Comparison of ENCODE assay signal across 9 cellular contexts in genomic region chr6:14734052-14734415, GRCh38.
A peak's percentile ranks its signal among the peaks of the same experiment; 100 is the strongest.
DNase-seq lines count a peak whose midpoint lies in the region; ATAC-seq and TF ChIP-seq lines count a peak whose summit lies in the region.
"Had no signal": no experiment of that assay in that cellular context is flagged by ENCODE, and none has a peak within 500 bp of the region (broad histone marks: within the 10 kb centered on the region; RNA-seq: fewer than 3 reads in every experiment).

No MANE protein-coding gene starts in this region.

- H3K4me1 ChIP-seq in IMR-90 (ENCODE audit: control insufficient read depth, insufficient read depth, low read length) (peaks cover 18% of the 10 kb centered on the region), tibial nerve (peaks cover 0 to 10% (median 4%) of the 10 kb centered on the region in 4 donors)
- H3K4me1 ChIP-seq: thyroid gland had no signal

- H3K27me3 ChIP-seq in IMR-90 (ENCODE audit: control insufficient read depth, insufficient read depth, low read length) (no peaks in the 10 kb centered on the region), tibial nerve (no peaks in the 10 kb centered on the region)
- H3K27me3 ChIP-seq: thyroid gland had no signal

- H3K9me1 ChIP-seq in IMR-90 (ENCODE audit: insufficient read depth, low read length): peaks cover 16% of the 10 kb centered on the region

- peak overlapping the region; percentile 87 for H2BK15ac ChIP-seq in IMR-90 (ENCODE audit: low read depth, low read length)

- peak overlapping the region; percentile 89 for H2BK20ac ChIP-seq in IMR-90 (ENCODE audit: low read depth, low read length)

- ATAC-seq in IMR-90 (ENCODE audit: low read depth): no peak
- ATAC-seq in activated naive CD8-positive, alpha-beta T cell treated with anti-CD3 and anti-CD28 coated beads, Interleukin-2, amount 50 U/mL, for 24 hours: no peak
- no peak for ATAC-seq in natural killer cell

- no peak overlapping the region for H3K27ac ChIP-seq in IMR-90 (ENCODE audit: insufficient read depth, low read length)
- H3K27ac ChIP-seq in tibial nerve: peak overlapping the region in 1 of 4 donors; percentile 29
- H3K27ac ChIP-seq: thyroid gland had no signal

- POLR2A ChIA-PET in IMR-90 (lab: Charles Lee; ENCODE audit: unreplicated experiment): interaction anchor here (0.6 kb wide), 1 partner anchor 72 kb away, joined by 3 read pairs; no protein-coding TSS in a partner anchor

- H2AFZ ChIP-seq in IMR-90 (replicated peaks; ENCODE audit: low read length, poor library complexity): no peak overlapping the region

- in situ Hi-C loops in IMR-90 (cut with MboI; ENCODE audit: low sequenced_read_pairs): no loop called here

- H3K4me3 Mint-ChIP-seq in activated naive CD8-positive, alpha-beta T cell treated with anti-CD3 and anti-CD28 coated beads, Interleukin-2, amount 50 U/mL, for 24 hours: peak overlapping the region; percentile 66
- peak overlapping the region; percentile 80 for H3K4me3 Mint-ChIP-seq in natural killer cell
- no peak overlapping the region for H3K4me3 Mint-ChIP-seq in nephron progenitor cell

- TF ChIP-seq CTCF in IMR-90 (conservative IDR thresholded peaks at IDR 0.05; ENCODE audit: low read depth, low read length): no peak
- TF ChIP-seq CTCF in natural killer cell (IDR thresholded peaks at IDR 0.05): no peak
- TF ChIP-seq CTCF in nephron progenitor cell (IDR thresholded peaks at IDR 0.05): no peak
- TF ChIP-seq CTCF in tibial nerve (IDR thresholded peaks at IDR 0.05): no peak

- DNase-seq in CD1c-positive myeloid dendritic cell (ENCODE audit: extremely low spot score): peak; percentile 9
- DNase-seq in IMR-90: no peak
- no peak for DNase-seq in activated naive CD8-positive, alpha-beta T cell treated with anti-CD3 and anti-CD28 coated beads, Interleukin-2, amount 50 U/mL, for 24 hours
- DNase-seq in natural killer cell: no peak
- no peak for DNase-seq in nephron progenitor cell
- no peak for DNase-seq in NCI-H2171 treated with DMSO at 0.1 percent for 48 hours (lab: John Stamatoyannopoulos, UW)
- no peak for DNase-seq in effector CD8-positive, alpha-beta T cell (lab: John Stamatoyannopoulos, UW)
- no peak for DNase-seq in tibial nerve (ENCODE audit: low spot score in 2 of 2)
- DNase-seq: thyroid gland had no signal

- H4K8ac ChIP-seq in IMR-90 (ENCODE audit: low read depth in 2 of 2, low read length in 2 of 2): peak overlapping the region; percentile 11 to 74; a peak in 3 of 4 replicates

- H4K91ac ChIP-seq in IMR-90 (ENCODE audit: insufficient read depth, low read depth, low read length): peak overlapping the region; percentile 61

- H3K23ac ChIP-seq in IMR-90 (ENCODE audit: low read depth, low read length): peak overlapping the region; percentile 1; the same call in 1 of the 2 replicates

- CTCF ChIA-PET in IMR-90 (lab: Yijun Ruan, JAX): no interaction called here

- H3K4me1 Mint-ChIP-seq in activated naive CD8-positive, alpha-beta T cell treated with anti-CD3 and anti-CD28 coated beads, Interleukin-2, amount 50 U/mL, for 24 hours: peaks cover 99% of the 10 kb centered on the region
- H3K4me1 Mint-ChIP-seq in natural killer cell: peaks cover 74 to 75% of the 10 kb centered on the region in 2 donors
- H3K4me1 Mint-ChIP-seq in nephron progenitor cell: peaks cover 55% of the 10 kb centered on the region

- no peak for TF ChIP-seq RAD21 in IMR-90 (IDR thresholded peaks at IDR 0.05; ENCODE audit: low read length)

- peak overlapping the region; percentile 74 for H2AK5ac ChIP-seq in IMR-90 (ENCODE audit: low read depth, low read length)

- H3K9me3 ChIP-seq in IMR-90 (ENCODE audit: control insufficient read depth, insufficient read depth, low read length): no peaks in the 10 kb centered on the region
- no peaks in the 10 kb centered on the region for H3K9me3 ChIP-seq in tibial nerve
- H3K9me3 ChIP-seq: thyroid gland had no signal

- H2BK120ac ChIP-seq in IMR-90 (ENCODE audit: low read depth, low read length): peak overlapping the region; percentile 78

- no peak overlapping the region for H3K4me2 ChIP-seq in IMR-90 (ENCODE audit: low read depth, low read length)

- H3K14ac ChIP-seq in IMR-90 (replicated peaks; ENCODE audit: low read depth, low read length): peak overlapping the region; percentile 84

- H2BK5ac ChIP-seq in IMR-90 (ENCODE audit: low read depth, low read length, poor library complexity, severe bottlenecking): peak overlapping the region; percentile 70

- H2AK9ac ChIP-seq in IMR-90 (replicated peaks; ENCODE audit: low read depth, low read length, poor library complexity): peak overlapping the region; percentile 20

- TF ChIP-seq POLR2A in IMR-90 (IDR thresholded peaks at IDR 0.05; ENCODE audit: low read depth, low read length): no peak
- no peak for TF ChIP-seq POLR2A in tibial nerve (IDR thresholded peaks at IDR 0.05)

- no peak for TF ChIP-seq EP300 in tibial nerve (IDR thresholded peaks at IDR 0.05)

- H3K9ac ChIP-seq in IMR-90 (ENCODE audit: low read depth, low read length): no peak overlapping the region

- H3K18ac ChIP-seq in IMR-90 (ENCODE audit: low read depth, low read length): peak overlapping the region; percentile 6; the same call in 1 of the 2 replicates

- H3K4me3 ChIP-seq in IMR-90 (ENCODE audit: insufficient read depth, low read depth, low read length): no peak overlapping the region
- no peak overlapping the region for H3K4me3 ChIP-seq in tibial nerve
- H3K4me3 ChIP-seq: thyroid gland had no signal

- intact Hi-C loops in IMR-90 (cut with micrococcal nuclease): no loop called here
- intact Hi-C loops in natural killer cell (cut with micrococcal nuclease): loop anchor here (2.0 to 5.0 kb wide), 2 partner anchors 73 to 123 kb away; no protein-coding TSS in a partner anchor

- WGBS in IMR-90 (ENCODE audit: extremely low coverage in 2 of 2, insufficient read length in 1 of 2), 2 experiments: 100% methylated on average over 1 of the region's 2 CpGs; no CpG with 5 or more reads in 1 of the 2 experiments
- WGBS in tibial nerve, 2 donors: 97 to 98% methylated on average over 2 of the region's 2 CpGs

- peak overlapping the region; percentile 97 for H3K27ac Mint-ChIP-seq in activated naive CD8-positive, alpha-beta T cell treated with anti-CD3 and anti-CD28 coated beads, Interleukin-2, amount 50 U/mL, for 24 hours
- H3K27ac Mint-ChIP-seq in natural killer cell (peak overlapping the region; percentile 79 to 91), nephron progenitor cell (no peak overlapping the region)

- no peaks in the 10 kb centered on the region for H3K27me3 Mint-ChIP-seq in activated naive CD8-positive, alpha-beta T cell treated with anti-CD3 and anti-CD28 coated beads, Interleukin-2, amount 50 U/mL, for 24 hours
- H3K27me3 Mint-ChIP-seq in natural killer cell (ENCODE audit: low read depth in 2 of 2) (no peaks in the 10 kb centered on the region), nephron progenitor cell (ENCODE audit: low read depth, poor library complexity) (peaks cover 21% of the 10 kb centered on the region)

- H3K36me3 Mint-ChIP-seq in activated naive CD8-positive, alpha-beta T cell treated with anti-CD3 and anti-CD28 coated beads, Interleukin-2, amount 50 U/mL, for 24 hours (ENCODE audit: low read depth): peaks cover 19% of the 10 kb centered on the region
- H3K36me3 Mint-ChIP-seq in natural killer cell (peaks cover 14% of the 10 kb centered on the region), nephron progenitor cell (ENCODE audit: low read depth) (no peaks in the 10 kb centered on the region)

- no TSS peak for BruUV-seq in IMR-90 (replicated peaks; lab: Mats Ljungman, UMichigan)

- H3K56ac ChIP-seq in IMR-90 (ENCODE audit: extremely low read depth, insufficient read depth, low read length): no peak overlapping the region; the same call in 1 of the 2 replicates

- dilution Hi-C loops in IMR-90 (cut with HindIII; ENCODE audit: low sequenced_read_pairs, unreplicated experiment): no loop called here

- no peaks in the 10 kb centered on the region for H4K20me1 ChIP-seq in IMR-90 (ENCODE audit: insufficient read depth, low read length)

- H3K36me3 ChIP-seq in IMR-90 (ENCODE audit: control insufficient read depth, insufficient read depth, low read length): no peaks in the 10 kb centered on the region
- no peaks in the 10 kb centered on the region for H3K36me3 ChIP-seq in tibial nerve
- H3K36me3 ChIP-seq: thyroid gland had no signal

- no peaks in the 10 kb centered on the region for H3K79me1 ChIP-seq in IMR-90 (ENCODE audit: low read depth in 1 of 2, low read length in 2 of 2)

- peak overlapping the region; percentile 76 for H3K4ac ChIP-seq in IMR-90 (ENCODE audit: low read depth, low read length)

- peaks cover 3% of the 10 kb centered on the region for H3K9me3 Mint-ChIP-seq in activated naive CD8-positive, alpha-beta T cell treated with anti-CD3 and anti-CD28 coated beads, Interleukin-2, amount 50 U/mL, for 24 hours
- H3K9me3 Mint-ChIP-seq in natural killer cell: peaks cover 0 to 2% of the 10 kb centered on the region in 2 donors
- H3K9me3 Mint-ChIP-seq in nephron progenitor cell: no peaks in the 10 kb centered on the region

- peak overlapping the region; percentile 8; the same call in 1 of the 2 replicates for H4K5ac ChIP-seq in IMR-90 (ENCODE audit: low read depth, low read length)

TF ChIP-seq in IMR-90, 13 proteins besides CTCF, POLR2A, EP300 and RAD21:
- no peak for TF ChIP-seq RFX5 (IDR thresholded peaks at IDR 0.05; ENCODE audit: low read depth, low read length)
